1 cellular context compared by ENCODE assay signal in the genomic region with DNA sequence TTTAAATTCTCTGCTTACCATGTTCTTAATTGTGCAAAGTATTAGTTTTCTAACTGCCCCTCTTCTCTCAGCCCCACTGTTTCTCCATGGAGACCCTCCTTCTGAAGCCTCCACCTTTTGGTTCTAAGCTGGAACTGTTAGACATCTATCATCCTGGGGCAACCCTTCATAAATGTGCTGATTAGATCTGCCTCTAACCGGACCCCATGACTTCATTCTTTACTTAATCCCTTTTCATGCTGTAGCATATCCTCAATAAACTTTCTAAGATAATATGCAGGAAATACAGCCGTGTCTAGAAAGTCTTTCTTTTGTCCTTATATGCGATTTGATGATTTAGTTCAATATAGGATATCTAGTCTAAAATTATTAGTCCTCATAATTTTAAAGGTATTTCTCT.
TF ChIP-seq lines count a peak whose summit lies in the region.

No MANE protein-coding gene starts in this region.

TF ChIP-seq in GM23338, 12 proteins besides CTCF, POLR2A, EP300 and RAD21 (continued from another document):
- no peak for TF ChIP-seq ZNF331 (CRISPR knock-in tag; IDR thresholded peaks at IDR 0.05; ENCODE audit: low read depth)
TF ChIP-seq in GM23338: peak in this region for 0.
